ENCODE assay signal across 1 cellular context in the genomic region with DNA sequence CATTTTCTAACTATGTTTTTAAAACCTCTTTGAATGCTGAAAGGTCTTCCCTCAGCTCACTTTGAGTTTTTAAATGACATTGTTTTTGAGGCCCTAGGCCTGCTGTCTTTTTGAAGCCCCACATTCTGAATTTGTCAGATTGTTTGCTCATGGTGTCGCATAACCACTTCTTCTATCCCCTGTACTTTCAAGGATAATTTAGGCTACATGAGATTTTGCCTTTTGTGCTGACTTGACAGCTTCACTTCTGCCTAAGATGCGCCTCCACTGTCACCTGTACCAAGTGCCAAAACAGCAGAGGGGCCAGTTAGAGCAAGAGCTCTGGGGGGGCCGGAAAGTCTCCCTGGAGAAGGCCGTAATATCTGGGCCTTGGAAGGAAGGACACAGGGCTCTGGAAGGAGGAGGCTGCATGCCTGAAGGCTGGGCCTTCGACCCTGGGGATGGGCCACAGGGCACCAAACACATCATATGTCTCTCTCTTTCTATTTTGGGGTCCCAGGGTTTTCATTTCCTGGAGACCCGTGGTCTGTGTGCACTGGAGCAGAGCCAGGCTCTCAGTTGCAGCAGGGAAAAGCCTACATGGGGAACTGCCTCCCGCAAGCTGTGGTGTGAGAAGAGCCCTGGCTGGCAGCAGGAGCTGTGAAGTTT.
TF ChIP-seq lines count a peak whose summit lies in the region.

No MANE protein-coding gene starts in this region.

TF ChIP-seq in HepG2, 621 proteins besides CTCF, POLR2A, EP300 and RAD21:
- peak; percentile 79 to 86 for TF ChIP-seq MAFK (conservative IDR thresholded peaks at IDR 0.05 in 1 of 2, IDR thresholded peaks at IDR 0.05 in 1 of 2; ENCODE audit: low read length in 2 of 2)
- peak; percentile 3 for TF ChIP-seq AGO2 (optimal IDR thresholded peaks at IDR 0.05; ENCODE audit: low read depth, low read length)
- TF ChIP-seq, protein P1, sequence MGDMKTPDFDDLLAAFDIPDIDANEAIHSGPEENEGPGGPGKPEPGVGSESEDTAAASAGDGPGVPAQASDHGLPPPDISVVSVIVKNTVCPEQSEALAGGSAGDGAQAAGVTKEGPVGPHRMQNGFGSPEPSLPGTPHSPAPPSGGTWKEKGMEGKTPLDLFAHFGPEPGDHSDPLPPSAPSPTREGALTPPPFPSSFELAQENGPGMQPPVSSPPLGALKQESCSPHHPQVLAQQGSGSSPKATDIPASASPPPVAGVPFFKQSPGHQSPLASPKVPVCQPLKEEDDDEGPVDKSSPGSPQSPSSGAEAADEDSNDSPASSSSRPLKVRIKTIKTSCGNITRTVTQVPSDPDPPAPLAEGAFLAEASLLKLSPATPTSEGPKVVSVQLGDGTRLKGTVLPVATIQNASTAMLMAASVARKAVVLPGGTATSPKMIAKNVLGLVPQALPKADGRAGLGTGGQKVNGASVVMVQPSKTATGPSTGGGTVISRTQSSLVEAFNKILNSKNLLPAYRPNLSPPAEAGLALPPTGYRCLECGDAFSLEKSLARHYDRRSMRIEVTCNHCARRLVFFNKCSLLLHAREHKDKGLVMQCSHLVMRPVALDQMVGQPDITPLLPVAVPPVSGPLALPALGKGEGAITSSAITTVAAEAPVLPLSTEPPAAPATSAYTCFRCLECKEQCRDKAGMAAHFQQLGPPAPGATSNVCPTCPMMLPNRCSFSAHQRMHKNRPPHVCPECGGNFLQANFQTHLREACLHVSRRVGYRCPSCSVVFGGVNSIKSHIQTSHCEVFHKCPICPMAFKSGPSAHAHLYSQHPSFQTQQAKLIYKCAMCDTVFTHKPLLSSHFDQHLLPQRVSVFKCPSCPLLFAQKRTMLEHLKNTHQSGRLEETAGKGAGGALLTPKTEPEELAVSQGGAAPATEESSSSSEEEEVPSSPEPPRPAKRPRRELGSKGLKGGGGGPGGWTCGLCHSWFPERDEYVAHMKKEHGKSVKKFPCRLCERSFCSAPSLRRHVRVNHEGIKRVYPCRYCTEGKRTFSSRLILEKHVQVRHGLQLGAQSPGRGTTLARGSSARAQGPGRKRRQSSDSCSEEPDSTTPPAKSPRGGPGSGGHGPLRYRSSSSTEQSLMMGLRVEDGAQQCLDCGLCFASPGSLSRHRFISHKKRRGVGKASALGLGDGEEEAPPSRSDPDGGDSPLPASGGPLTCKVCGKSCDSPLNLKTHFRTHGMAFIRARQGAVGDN (CRISPR knock-in tag; IDR thresholded peaks at IDR 0.05): no peak
- TF ChIP-seq, protein P2, sequence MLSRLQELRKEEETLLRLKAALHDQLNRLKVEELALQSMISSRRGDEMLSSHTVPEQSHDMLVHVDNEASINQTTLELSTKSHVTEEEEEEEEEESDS (CRISPR knock-in tag; IDR thresholded peaks at IDR 0.05; ENCODE audit: borderline replicate concordance): no peak
- peak; percentile 80 for TF ChIP-seq MAFF (IDR thresholded peaks at IDR 0.05; ENCODE audit: low read depth, low read length)
